In genomic region chr17:28712037-28712704, GRCh38 we compare ENCODE assay signal across 8 cellular contexts. TPM values are rescaled to one million over a fixed set of nuclear protein-coding genes. Genes with fewer than 3 reads are reported as not detected.
DNase-seq lines count a peak whose midpoint lies in the region; ATAC-seq and TF ChIP-seq lines count a peak whose summit lies in the region.

No MANE protein-coding gene starts in this region.

- H3K27ac Mint-ChIP-seq in activated CD8-positive, alpha-beta memory T cell treated with anti-CD3 and anti-CD28 coated beads, Interleukin-2, amount 10 ng/mL, durations not matched to agents 7 days and 5 days = peak overlapping the region; percentile 93

- H3K36me3 Mint-ChIP-seq in activated CD8-positive, alpha-beta memory T cell treated with anti-CD3 and anti-CD28 coated beads, Interleukin-2, amount 10 ng/mL, durations not matched to agents 7 days and 5 days = peaks cover 3% of the 10 kb centered on the region

- H3K36me3 ChIP-seq in Karpas-422 (ENCODE audit: insufficient read depth, low read length) = no peaks in the 10 kb centered on the region
- H3K36me3 ChIP-seq in prostate gland = peaks cover 0 to 10% of the 10 kb centered on the region in 2 donors

- DNase-seq in GM10266 (ENCODE audit: extremely low spot score) = peak; percentile 88
- peak; percentile 90 for DNase-seq in Karpas-422
- DNase-seq in activated CD8-positive, alpha-beta memory T cell treated with anti-CD3 and anti-CD28 coated beads, Interleukin-2, amount 10 ng/mL, durations not matched to agents 7 days and 5 days = peak; percentile 79
- no peak for DNase-seq in fibroblast of mammary gland (ENCODE audit: low read depth)
- no peak for DNase-seq in prostate gland (ENCODE audit: low spot score)
- DNase-seq in G401 (ENCODE audit: low spot score) = no peak
- DNase-seq in T1000 (lab: John Stamatoyannopoulos, UW) = no peak

- no peaks in the 10 kb centered on the region for H3K9me3 Mint-ChIP-seq in activated CD8-positive, alpha-beta memory T cell treated with anti-CD3 and anti-CD28 coated beads, Interleukin-2, amount 10 ng/mL, durations not matched to agents 7 days and 5 days (ENCODE audit: low read depth)

- H2AFZ ChIP-seq in Karpas-422 (ENCODE audit: low read length) = peak overlapping the region; percentile 54

- 63% methylated on average over 34 of the region's 34 CpGs for WGBS in prostate gland

- ATAC-seq in activated CD8-positive, alpha-beta memory T cell treated with anti-CD3 and anti-CD28 coated beads, Interleukin-2, amount 10 ng/mL, durations not matched to agents 7 days and 5 days = peak; percentile 35
- no peak for ATAC-seq in HG03095 (IDR thresholded peaks at IDR 0.05; ENCODE audit: unreplicated experiment)

- H3K27me3 ChIP-seq in Karpas-422 (ENCODE audit: low read length) (no peaks in the 10 kb centered on the region), prostate gland (replicated peaks; ENCODE audit: insufficient read depth) (no peaks in the 10 kb centered on the region)

- peaks cover 17% of the 10 kb centered on the region for H3K4me1 Mint-ChIP-seq in activated CD8-positive, alpha-beta memory T cell treated with anti-CD3 and anti-CD28 coated beads, Interleukin-2, amount 10 ng/mL, durations not matched to agents 7 days and 5 days

- TF ChIP-seq POLR2A in prostate gland (IDR thresholded peaks at IDR 0.05) = no peak

- peak overlapping the region; percentile 97 for H3K4me2 ChIP-seq in Karpas-422 (ENCODE audit: low read depth, low read length, poor library complexity, severe bottlenecking)

- H3K27ac ChIP-seq in Karpas-422 (ENCODE audit: low read length) (peak overlapping the region; percentile 83), prostate gland (peak overlapping the region; percentile 85 to 93)

- CTCF ChIA-PET in activated CD8-positive, alpha-beta memory T cell treated with anti-CD3 and anti-CD28 coated beads, Interleukin-2, amount 10 ng/mL, durations not matched to agents 7 days and 5 days (lab: Charles Lee) = interaction anchor here (1.0 to 5.3 kb wide), 7 partner anchors 13 to 68 kb away, joined by 3 to 52 read pairs (median 12); partner anchors contain the start of genes BLTP2, NEK8 and TLCD1

- intact Hi-C loops in prostate gland (cut with DNase I) = loop anchor here (5.0 kb wide), 1 partner anchor 50 kb away; the partner anchor contains the start of genes SDF2 and SUPT6H

- no peaks in the 10 kb centered on the region for H3K79me2 ChIP-seq in Karpas-422 (ENCODE audit: low read length)

- no peaks in the 10 kb centered on the region for H3K9me3 ChIP-seq in Karpas-422 (ENCODE audit: low read length)
- no peaks in the 10 kb centered on the region for H3K9me3 ChIP-seq in prostate gland

- H3K4me3 ChIP-seq in Karpas-422 (ENCODE audit: low read length) (peak overlapping the region; percentile 73), fibroblast of mammary gland (ENCODE audit: control insufficient read depth, low read depth, low read length) (peak overlapping the region; percentile 34), prostate gland (peak overlapping the region; percentile 42 to 53)

- peaks cover 26% of the 10 kb centered on the region for H3K4me1 ChIP-seq in Karpas-422 (ENCODE audit: low read length)
- peaks cover 8% of the 10 kb centered on the region for H3K4me1 ChIP-seq in prostate gland (replicated peaks)

- H3K27me3 Mint-ChIP-seq in activated CD8-positive, alpha-beta memory T cell treated with anti-CD3 and anti-CD28 coated beads, Interleukin-2, amount 10 ng/mL, durations not matched to agents 7 days and 5 days = peaks cover 27% of the 10 kb centered on the region

- TF ChIP-seq CTCF in GM10266 (IDR thresholded peaks at IDR 0.05; ENCODE audit: control insufficient read depth, insufficient read depth, low read depth, missing control alignments) = peak; percentile 4
- TF ChIP-seq CTCF in fibroblast of mammary gland (conservative IDR thresholded peaks at IDR 0.05; ENCODE audit: control insufficient read depth, insufficient read depth, low read depth, low read length) = no peak
- TF ChIP-seq CTCF in prostate gland (IDR thresholded peaks at IDR 0.05) = no peak

- H4K20me1 ChIP-seq in Karpas-422 (ENCODE audit: insufficient read depth, low read depth, low read length) = no peaks in the 10 kb centered on the region

- peak overlapping the region; percentile 81 for H3K4me3 Mint-ChIP-seq in activated CD8-positive, alpha-beta memory T cell treated with anti-CD3 and anti-CD28 coated beads, Interleukin-2, amount 10 ng/mL, durations not matched to agents 7 days and 5 days

- H3K9me2 ChIP-seq in Karpas-422 (replicated peaks; ENCODE audit: insufficient read depth, low read length) = no peaks in the 10 kb centered on the region

- in situ Hi-C loops in G401 (cut with HindIII; ENCODE audit: low sequenced_read_pairs) = no loop called here

- H3K9ac ChIP-seq in Karpas-422 (ENCODE audit: low read length) = peak overlapping the region; percentile 92

RNA-seq across cellular contexts. Expression of gene PROCA1, which starts 0.5 kb away (rescaled TPM):
- total RNA-seq in Karpas-422 (2014; rRNA removed; shearing (Covaris generic); ENCODE audit: low replicate concordance) = 2.7 and 7.3 TPM in 2 replicates
- total RNA-seq in activated CD8-positive, alpha-beta memory T cell treated with anti-CD3 and anti-CD28 coated beads, Interleukin-2, amount 10 ng/mL, durations not matched to agents 7 days and 5 days = 1 to 10 TPM; 6.1 to 9.0 TPM
- 1 to 10 TPM; 1.9 to 9.4 TPM for total RNA-seq in prostate gland
- total RNA-seq in G401 (2014; rRNA removed; shearing (Covaris generic)) = 2.4 and 17.2 TPM in 2 replicates

RNA-seq across cellular contexts. Expression of gene RAB34, which starts 5.5 kb away (rescaled TPM):
- total RNA-seq in Karpas-422 (2014; rRNA removed; shearing (Covaris generic); ENCODE audit: low replicate concordance) = not detected in 2 replicates
- 1 to 10 TPM; 5.6 to 8.3 TPM for total RNA-seq in activated CD8-positive, alpha-beta memory T cell treated with anti-CD3 and anti-CD28 coated beads, Interleukin-2, amount 10 ng/mL, durations not matched to agents 7 days and 5 days
- total RNA-seq in prostate gland = 100 to 1,000 TPM; 165 to 181 TPM
- total RNA-seq in G401 (2014; rRNA removed; shearing (Covaris generic)) = 373 TPM in 2 replicates

RNA-seq across cellular contexts. Expression of gene RPL23A, which starts 7.6 kb away (rescaled TPM):
- total RNA-seq in Karpas-422 (2014; rRNA removed; shearing (Covaris generic); ENCODE audit: low replicate concordance) = 1,170 and 1,763 TPM in 2 replicates
- 1,000 to 10,000 TPM; 1,823 to 1,960 TPM for total RNA-seq in activated CD8-positive, alpha-beta memory T cell treated with anti-CD3 and anti-CD28 coated beads, Interleukin-2, amount 10 ng/mL, durations not matched to agents 7 days and 5 days
- total RNA-seq in prostate gland = 100 to 1,000 TPM; 417 to 657 TPM
- 1,133 and 1,289 TPM in 2 replicates for total RNA-seq in G401 (2014; rRNA removed; shearing (Covaris generic))

RNA-seq across cellular contexts. Expression of gene TLCD1, which starts 13.9 kb away (rescaled TPM):
- total RNA-seq in Karpas-422 (2014; rRNA removed; shearing (Covaris generic); ENCODE audit: low replicate concordance) = 2.1 and 3.8 TPM in 2 replicates
- total RNA-seq in activated CD8-positive, alpha-beta memory T cell treated with anti-CD3 and anti-CD28 coated beads, Interleukin-2, amount 10 ng/mL, durations not matched to agents 7 days and 5 days = 1 to 10 TPM; 3.2 to 5.6 TPM
- total RNA-seq in prostate gland = 10 to 100 TPM in 1 of 2 donors, 1 to 10 TPM in 1; 5.3 to 19.6 TPM
- total RNA-seq in G401 (2014; rRNA removed; shearing (Covaris generic)) = 9.2 and 12.1 TPM in 2 replicates

RNA-seq across cellular contexts. Expression of gene NEK8, which starts 16.4 kb away (rescaled TPM):
- 9.4 and 13.8 TPM in 2 replicates for total RNA-seq in Karpas-422 (2014; rRNA removed; shearing (Covaris generic); ENCODE audit: low replicate concordance)
- total RNA-seq in activated CD8-positive, alpha-beta memory T cell treated with anti-CD3 and anti-CD28 coated beads, Interleukin-2, amount 10 ng/mL, durations not matched to agents 7 days and 5 days = 1 to 10 TPM; 3.6 to 5.1 TPM
- total RNA-seq in prostate gland = 10 to 100 TPM in 1 of 2 donors, 1 to 10 TPM in 1; 5.1 to 13.2 TPM
- 10.2 and 15.1 TPM in 2 replicates for total RNA-seq in G401 (2014; rRNA removed; shearing (Covaris generic))

Comparison
In these comparisons a context has a peak if more than half of its experiments do, and no peak if none do; other contexts are left out.
1. DNase-seq: peak in GM10266 (single experiment), Karpas-422 (single experiment) and activated CD8-positive, alpha-beta memory T cell treated with anti-CD3 and anti-CD28 coated beads, Interleukin-2, amount 10 ng/mL, durations not matched to agents 7 days and 5 days (single experiment); none in fibroblast of mammary gland (single experiment), prostate gland (single experiment), G401 (single experiment) and T1000 (single experiment).
2. RNA of gene RAB34, which starts 5.5 kb away (total RNA-seq): 373 TPM in G401 and 165 to 181 TPM in prostate gland; 5.6 to 8.3 TPM in activated CD8-positive, alpha-beta memory T cell treated with anti-CD3 and anti-CD28 coated beads, Interleukin-2, amount 10 ng/mL, durations not matched to agents 7 days and 5 days and not detected in Karpas-422; every median in the first group is over 10 times any median in the second.
3. Peak in every context shown above with its lines, with median percentiles within 50 percentile points of each other: H3K4me3 ChIP-seq.